ENCODE assay signal across 6 cellular contexts in genomic region chr16:50945136-50945535, GRCh38.
"Had no signal": no experiment of that assay in that cellular context is flagged by ENCODE, and none has a peak within 500 bp of the region (broad histone marks: within the 10 kb centered on the region; RNA-seq: fewer than 3 reads in every experiment).

No MANE protein-coding gene starts in this region.

- H3K27ac ChIP-seq: GM23248, HL-60 had no signal

- H3K4me3 ChIP-seq: GM23248, HAP-1 had no signal

- H3K36me3 ChIP-seq: HAP-1 had no signal

- H3K9me3 ChIP-seq: HAP-1 had no signal

- DNase-seq: GOT3, H7, HFFc6 had no signal

- H3K4me1 ChIP-seq: HAP-1 had no signal
